ENCODE assay signal across 18 cellular contexts in the genomic region with DNA sequence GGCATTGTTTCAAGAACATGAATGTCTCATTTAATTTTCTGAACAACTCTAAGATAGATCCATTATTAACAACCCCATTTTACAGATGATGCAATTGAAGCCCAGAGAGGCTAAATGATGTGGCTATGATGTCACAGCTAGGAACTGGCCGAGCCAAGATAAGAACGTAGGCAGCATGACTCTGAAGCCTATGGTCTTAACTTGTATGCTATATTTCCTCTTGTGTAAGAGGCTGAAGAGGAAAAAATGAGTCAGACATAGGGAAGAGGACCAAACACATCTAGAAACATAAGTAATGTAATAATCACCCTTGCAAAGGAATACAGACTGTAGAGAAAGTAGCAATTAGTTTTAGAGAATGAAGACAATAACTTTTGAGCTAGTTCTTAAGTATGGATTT.
DNase-seq lines count a peak whose midpoint lies in the region; ATAC-seq and TF ChIP-seq lines count a peak whose summit lies in the region.
"Had no signal": no experiment of that assay in that cellular context is flagged by ENCODE, and none has a peak within 500 bp of the region (broad histone marks: within the 10 kb centered on the region; RNA-seq: fewer than 3 reads in every experiment).

No MANE protein-coding gene starts in this region.

- no peak overlapping the region for H3K4me3 ChIP-seq in mammary epithelial cell (replicated peaks in 1 of 3; ENCODE audit: insufficient read depth in 1 of 3, low read depth in 2 of 3, low read length in 3 of 3)
- H3K4me3 ChIP-seq: colonic mucosa, heart left ventricle, K562, lower lobe of right lung, skin epidermis had no signal

- dilution Hi-C loops in mammary epithelial cell (cut with HindIII; ENCODE audit: low sequenced_read_pairs) = no loop called here

- ATAC-seq in foreskin keratinocyte = peak; percentile 36
- ATAC-seq: heart left ventricle, K562, lower lobe of right lung had no signal

- CTCF ChIA-PET in mammary epithelial cell (lab: Charles Lee; ENCODE audit: low non-redundant PET) = no interaction called here

- no peak overlapping the region for H2AFZ ChIP-seq in mammary epithelial cell (ENCODE audit: low read depth, low read length)

- in situ Hi-C loops in mammary epithelial cell (cut with MboI; ENCODE audit: low sequenced_read_pairs in 2 of 2) = no loop called here

- WGBS in mammary epithelial cell (ENCODE audit: low coverage, missing lambda C conversion rate) = 66% methylated on average over 2 of the region's 2 CpGs

- TF ChIP-seq CTCF in mammary epithelial cell (conservative IDR thresholded peaks at IDR 0.05 in 1 of 2, IDR thresholded peaks at IDR 0.05 in 1 of 2; ENCODE audit: extremely low read depth in 1 of 2, insufficient read depth in 1 of 2, low read depth in 1 of 2, low read length in 2 of 2) (no peak), foreskin keratinocyte (conservative IDR thresholded peaks at IDR 0.05) (no peak)

- H3K9ac ChIP-seq in mammary epithelial cell (ENCODE audit: insufficient read depth, low read length) = no peak overlapping the region

- H3K27ac ChIP-seq in mammary epithelial cell (ENCODE audit: insufficient read depth, low read depth, low read length) (no peak overlapping the region), foreskin keratinocyte (no peak overlapping the region)
- H3K27ac ChIP-seq: colonic mucosa, heart left ventricle, lower lobe of right lung, skin epidermis had no signal

- BruUV-seq in mammary epithelial cell (replicated peaks; lab: Mats Ljungman, UMichigan) = no TSS peak

- H3K79me2 ChIP-seq in mammary epithelial cell (ENCODE audit: insufficient read depth, low read length) = no peaks in the 10 kb centered on the region

- intact Hi-C loops in mammary epithelial cell (cut with micrococcal nuclease) = no loop called here

- no peaks in the 10 kb centered on the region for H3K27me3 ChIP-seq in mammary epithelial cell (ENCODE audit: insufficient read depth, low read length)
- no peaks in the 10 kb centered on the region for H3K27me3 ChIP-seq in foreskin keratinocyte
- H3K27me3 ChIP-seq: colonic mucosa, heart left ventricle had no signal

- no peak overlapping the region for H3K4me2 ChIP-seq in mammary epithelial cell (ENCODE audit: insufficient read depth, low read depth, low read length)

- DNase-seq in HCEC 1CT (peak; percentile 61), NCI-H226 (peak; percentile 78), mammary epithelial cell (peak; percentile 68), foreskin keratinocyte (peak; percentile 53 to 64), HUDEP-2 (lab: John Stamatoyannopoulos, UW; ENCODE audit: unreplicated experiment in 76 of 76) (no peak), DMS153 treated with DMSO at 0.1 percent for 48 hours (lab: John Stamatoyannopoulos, UW; ENCODE audit: unreplicated experiment) (no peak), CD1c-positive myeloid dendritic cell (ENCODE audit: extremely low spot score) (no peak)
- DNase-seq: activated gamma-delta T cell; aorta; colonic mucosa; heart left ventricle; lower lobe of right lung; NCI-H1436; posterior cingulate gyrus; SHP77 treated with DMSO at 0.1 percent for 48 hours; stimulated activated CD4-positive, alpha-beta T cell treated with anti-CD3 and anti-CD28 coated beads, Interleukin-4, amount 100 ng/mL, for 24 hours had no signal

- H3K36me3 ChIP-seq in mammary epithelial cell (ENCODE audit: insufficient read depth, low read length) = no peaks in the 10 kb centered on the region
- H3K36me3 ChIP-seq: colonic mucosa, heart left ventricle, lower lobe of right lung had no signal

- H4K20me1 ChIP-seq in mammary epithelial cell (ENCODE audit: insufficient read depth, low read length) = no peaks in the 10 kb centered on the region

- no peaks in the 10 kb centered on the region for H3K4me1 ChIP-seq in mammary epithelial cell (ENCODE audit: insufficient read depth, low read length)
- no peaks in the 10 kb centered on the region for H3K4me1 ChIP-seq in foreskin keratinocyte
- H3K4me1 ChIP-seq: colonic mucosa, heart left ventricle, lower lobe of right lung had no signal

- no peaks in the 10 kb centered on the region for H3K9me3 ChIP-seq in mammary epithelial cell (replicated peaks; ENCODE audit: insufficient read depth, low read length)
- H3K9me3 ChIP-seq: colonic mucosa, lower lobe of right lung had no signal

Comparison
In these comparisons a context has a peak if more than half of its experiments do, and no peak if none do; other contexts are left out.
1. DNase-seq: peak in HCEC 1CT (single experiment), NCI-H226 (single experiment), mammary epithelial cell (single experiment) and foreskin keratinocyte (2 of 2); none in HUDEP-2 (0 of 76), DMS153 treated with DMSO at 0.1 percent for 48 hours (single experiment) and CD1c-positive myeloid dendritic cell (single experiment).